In the genomic region with DNA sequence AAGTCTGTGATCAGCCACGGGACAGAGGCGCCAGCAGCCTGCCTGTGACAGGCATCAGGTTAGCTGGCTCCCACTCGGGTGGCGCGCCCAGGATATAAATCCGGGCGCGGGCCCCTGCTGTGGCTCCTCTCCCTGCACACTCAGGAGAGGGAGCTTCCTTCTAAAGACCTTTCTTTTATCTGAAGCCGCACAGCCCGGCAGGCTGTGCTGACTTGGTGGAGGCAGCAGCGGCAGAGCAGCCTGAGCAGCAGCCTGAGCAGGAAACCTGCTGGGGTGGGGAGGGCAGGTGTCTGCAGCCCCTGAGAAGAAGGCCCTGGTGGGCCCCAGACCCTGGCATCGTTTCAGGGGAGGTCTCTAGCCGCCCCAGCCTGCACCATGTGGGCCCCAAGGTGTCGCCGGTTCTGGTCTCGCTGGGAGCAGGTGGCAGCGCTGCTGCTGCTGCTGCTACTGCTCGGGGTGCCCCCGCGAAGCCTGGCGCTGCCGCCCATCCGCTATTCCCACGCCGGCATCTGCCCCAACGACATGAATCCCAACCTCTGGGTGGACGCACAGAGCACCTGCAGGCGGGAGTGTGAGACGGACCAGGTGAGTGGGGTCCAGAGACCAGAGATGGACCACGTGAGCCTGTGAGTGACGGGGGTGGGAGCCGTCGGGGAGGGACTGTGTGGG, we compare ENCODE assay signal across 15 cellular contexts. TPM values are rescaled to one million over a fixed set of nuclear protein-coding genes. Genes with fewer than 3 reads are reported as not detected.
DNase-seq lines count a peak whose midpoint lies in the region; TF ChIP-seq lines count a peak whose summit lies in the region.
"Had no signal": no experiment of that assay in that cellular context is flagged by ENCODE, and none has a peak within 500 bp of the region (broad histone marks: within the 10 kb centered on the region; RNA-seq: fewer than 3 reads in every experiment).

A gene with protein sequence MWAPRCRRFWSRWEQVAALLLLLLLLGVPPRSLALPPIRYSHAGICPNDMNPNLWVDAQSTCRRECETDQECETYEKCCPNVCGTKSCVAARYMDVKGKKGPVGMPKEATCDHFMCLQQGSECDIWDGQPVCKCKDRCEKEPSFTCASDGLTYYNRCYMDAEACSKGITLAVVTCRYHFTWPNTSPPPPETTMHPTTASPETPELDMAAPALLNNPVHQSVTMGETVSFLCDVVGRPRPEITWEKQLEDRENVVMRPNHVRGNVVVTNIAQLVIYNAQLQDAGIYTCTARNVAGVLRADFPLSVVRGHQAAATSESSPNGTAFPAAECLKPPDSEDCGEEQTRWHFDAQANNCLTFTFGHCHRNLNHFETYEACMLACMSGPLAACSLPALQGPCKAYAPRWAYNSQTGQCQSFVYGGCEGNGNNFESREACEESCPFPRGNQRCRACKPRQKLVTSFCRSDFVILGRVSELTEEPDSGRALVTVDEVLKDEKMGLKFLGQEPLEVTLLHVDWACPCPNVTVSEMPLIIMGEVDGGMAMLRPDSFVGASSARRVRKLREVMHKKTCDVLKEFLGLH (plus strand): TSS at position 24 of the 669 bp plus-strand sequence. CDS start 352 bp downstream, at position 376.

- H4K8ac ChIP-seq in mesenchymal stem cell (ENCODE audit: low read length) = no peak within 1 kb of the TSS

- no peak within 1 kb of the TSS for H3K18ac ChIP-seq in mesenchymal stem cell (ENCODE audit: low read depth in 1 of 2, low read length in 2 of 2)

- no peak within 1 kb of the TSS for H3K23ac ChIP-seq in mesenchymal stem cell (ENCODE audit: low read length in 2 of 2)

- H3K4me3 ChIP-seq in brain microvascular endothelial cell (ENCODE audit: low read depth, low read length) (peak within 1 kb of the TSS; percentile 41), mesenchymal stem cell (ENCODE audit: insufficient read depth in 1 of 2, low read depth in 1 of 2, low read length in 2 of 2) (peak within 1 kb of the TSS; percentile 36 to 57)

- no peak within 1 kb of the TSS for H3K4ac ChIP-seq in mesenchymal stem cell (ENCODE audit: low read depth in 1 of 2, low read length in 2 of 2)

- no peak within 1 kb of the TSS for H2BK120ac ChIP-seq in mesenchymal stem cell (ENCODE audit: low read depth, low read length)

- peaks cover 21% of the 10 kb centered on the region for H3K4me1 ChIP-seq in mesenchymal stem cell (ENCODE audit: control insufficient read depth, insufficient read depth, low read depth, low read length)
- H3K4me1 ChIP-seq: foreskin keratinocyte had no signal

- no peak for TF ChIP-seq CTCF in brain microvascular endothelial cell (IDR thresholded peaks at IDR 0.05; ENCODE audit: low read depth, low read length, missing control alignments)

- in situ Hi-C loops in brain microvascular endothelial cell (cut with HindIII; ENCODE audit: low pct_ligation_motif_present, low sequenced_read_pairs) = no loop called here

- H2BK12ac ChIP-seq in mesenchymal stem cell (ENCODE audit: low read length in 2 of 2) = no peak within 1 kb of the TSS

- no peak within 1 kb of the TSS for H2AFZ ChIP-seq in mesenchymal stem cell (ENCODE audit: low read depth, low read length)

- H3K4me2 ChIP-seq in mesenchymal stem cell (ENCODE audit: low read length, poor library complexity, severe bottlenecking) = peak within 1 kb of the TSS; percentile 31

- no peak within 1 kb of the TSS for H2BK5ac ChIP-seq in mesenchymal stem cell (ENCODE audit: low read depth, low read length, poor library complexity, severe bottlenecking)

- H3K27ac ChIP-seq in brain microvascular endothelial cell (no peak within 1 kb of the TSS), mesenchymal stem cell (ENCODE audit: low read length, poor library complexity, severe bottlenecking) (no peak within 1 kb of the TSS), substantia nigra (ENCODE audit: low read depth, low read length, poor library complexity, severe bottlenecking) (peak within 1 kb of the TSS; percentile 21)
- H3K27ac ChIP-seq: foreskin keratinocyte had no signal

- no peak within 1 kb of the TSS for H2AK5ac ChIP-seq in mesenchymal stem cell (ENCODE audit: low read length, severe bottlenecking)

- H4K91ac ChIP-seq in mesenchymal stem cell (ENCODE audit: low read length) = no peak within 1 kb of the TSS

- H3K27me3 ChIP-seq in brain microvascular endothelial cell (replicated peaks) (no peaks in the 10 kb centered on the region), mesenchymal stem cell (ENCODE audit: control insufficient read depth in 1 of 2, insufficient read depth in 1 of 2, low read length in 2 of 2) (peaks cover 21 to 34% of the 10 kb centered on the region in 2 experiments)

- H2BK15ac ChIP-seq in mesenchymal stem cell (ENCODE audit: low read depth, poor library complexity, severe bottlenecking) = no peak within 1 kb of the TSS

- peak within 1 kb of the TSS in 1 of 2 experiments; percentile 3 for H3K14ac ChIP-seq in mesenchymal stem cell (ENCODE audit: low read length in 2 of 2)

- H3K79me1 ChIP-seq in mesenchymal stem cell (replicated peaks; ENCODE audit: low read length, poor library complexity, severe bottlenecking) = no peaks in the 10 kb centered on the region

- H3K36me3 ChIP-seq in brain microvascular endothelial cell (replicated peaks) (no peaks in the 10 kb centered on the region), mesenchymal stem cell (ENCODE audit: control insufficient read depth in 1 of 2, insufficient read depth in 2 of 2, low read depth in 1 of 2, low read length in 2 of 2) (no peaks in the 10 kb centered on the region)

- H3K9me3 ChIP-seq in mesenchymal stem cell (ENCODE audit: control insufficient read depth, low read length) = no peaks in the 10 kb centered on the region

- DNase-seq in NCI-H1417 (lab: John Stamatoyannopoulos, UW) = peak in 2 of 3 experiments; percentile 36 to 57
- DNase-seq in NCI-H1417 treated with DMSO at 0.1 percent for 48 hours (lab: John Stamatoyannopoulos, UW) = no peak
- no peak for DNase-seq in brain microvascular endothelial cell
- DNase-seq in mesenchymal stem cell = no peak
- peak in 1 of 49 donors; percentile 67 for DNase-seq in substantia nigra (lab: John Stamatoyannopoulos, UW)
- DNase-seq in NCI-H2107 treated with DMSO at 0.1 percent for 48 hours (lab: John Stamatoyannopoulos, UW; ENCODE audit: unreplicated experiment) = no peak
- no peak for DNase-seq in NOMO-1 (lab: John Stamatoyannopoulos, UW; ENCODE audit: unreplicated experiment in 2 of 2)
- DNase-seq in ureter (ENCODE audit: low spot score) = no peak
- DNase-seq: 8988T; activated CD4-positive, alpha-beta T cell treated with anti-CD3 and anti-CD28 coated beads for 48 hours; activated naive CD8-positive, alpha-beta T cell treated with anti-CD3 and anti-CD28 coated beads, Interleukin-2, amount 50 U/mL, for 24 hours; foreskin keratinocyte; naive B cell; NCI-H1436 treated with DMSO at 0.1 percent for 48 hours had no signal

- WGBS in mesenchymal stem cell = 90% methylated on average over 33 of the region's 33 CpGs

- peak within 1 kb of the TSS; percentile 48 for H3K9ac ChIP-seq in mesenchymal stem cell (ENCODE audit: low read length)

RNA-seq across cellular contexts. Expression of the gene that starts here (rescaled TPM):
- polyA plus RNA-seq in mesenchymal stem cell (2013, experiment 1 of 2) = not detected
- polyA plus RNA-seq in mesenchymal stem cell (2013, experiment 2 of 2) = not detected
- 0.21 TPM for total RNA-seq in ureter
- total RNA-seq: foreskin keratinocyte, G401 had no signal
- polyA plus RNA-seq: foreskin keratinocyte had no signal

Comparison
In these comparisons a context has a peak if more than half of its experiments do, and no peak if none do; other contexts are left out.
1. DNase-seq: peak in NCI-H1417 (2 of 3); none in NCI-H1417 treated with DMSO at 0.1 percent for 48 hours (single experiment), brain microvascular endothelial cell (single experiment), mesenchymal stem cell (single experiment), NCI-H2107 treated with DMSO at 0.1 percent for 48 hours (single experiment), NOMO-1 (0 of 2) and ureter (single experiment).